Comparison of ENCODE assay signal across 8 cellular contexts in the genomic region with DNA sequence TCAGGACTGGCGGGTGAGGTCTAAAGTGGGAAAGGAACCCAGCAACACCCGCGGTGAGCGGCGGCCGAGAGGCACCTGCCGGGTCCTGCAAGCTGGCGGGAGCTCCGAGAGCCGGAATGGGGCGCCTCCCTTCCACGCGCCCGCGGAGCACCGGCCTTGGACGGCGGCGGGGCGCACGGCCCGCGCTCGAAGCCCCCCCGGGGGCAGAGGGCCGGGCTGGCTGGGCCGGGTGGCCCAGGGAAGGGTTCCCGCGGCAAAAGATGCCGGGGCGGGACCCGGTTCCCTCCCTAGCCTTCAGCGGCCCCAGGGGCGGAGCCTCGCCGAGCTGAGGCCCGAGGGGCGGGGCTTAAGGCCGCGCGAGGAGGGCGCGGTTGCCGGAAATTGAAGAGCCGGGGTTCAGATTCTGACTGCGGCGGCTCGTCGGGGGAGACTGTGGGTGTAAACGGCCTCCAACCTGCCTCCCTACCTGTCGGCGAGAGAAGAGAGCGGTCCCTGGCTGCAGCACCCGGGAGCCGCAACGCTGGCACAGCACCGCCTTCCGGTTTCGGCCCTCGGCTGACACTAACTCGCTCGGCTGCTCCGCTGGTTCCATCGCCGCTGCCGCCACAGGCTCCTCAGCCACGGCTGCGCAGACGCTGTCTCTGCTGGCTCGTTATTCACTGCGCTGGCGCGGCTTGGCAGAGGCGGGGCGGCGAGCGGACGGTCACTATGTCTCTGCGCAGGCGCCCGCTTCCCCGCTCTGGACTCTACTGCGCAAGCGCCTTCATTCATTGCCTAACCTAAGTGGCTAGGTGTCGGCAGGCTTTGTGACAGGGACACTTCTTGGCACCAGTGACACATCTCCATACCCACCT. TPM values are rescaled to one million over a fixed set of nuclear protein-coding genes. Genes with fewer than 3 reads are reported as not detected.
DNase-seq lines count a peak whose midpoint lies in the region; ATAC-seq and TF ChIP-seq lines count a peak whose summit lies in the region.

Gene RABIF, minus strand, starts transcription at position 643 of the 854 bp plus-strand sequence. Its CDS starts 51 bp downstream, at position 592.

- no peak within 1 kb of the TSS for H3K18ac ChIP-seq in IMR-90 (ENCODE audit: low read depth, low read length)

- H3K4ac ChIP-seq in IMR-90 (ENCODE audit: low read depth, low read length): peak within 1 kb of the TSS; percentile 62

- TF ChIP-seq CTCF in IMR-90 (conservative IDR thresholded peaks at IDR 0.05; ENCODE audit: low read depth, low read length) (peak; percentile 32), epithelial cell of esophagus (IDR thresholded peaks at IDR 0.05; ENCODE audit: insufficient read depth, low read depth, low read length, missing control alignments) (peak; percentile 29)

- no peak for TF ChIP-seq RAD21 in IMR-90 (IDR thresholded peaks at IDR 0.05; ENCODE audit: low read length)

- no peaks in the 10 kb centered on the region for H3K9me3 ChIP-seq in IMR-90 (ENCODE audit: control insufficient read depth, insufficient read depth, low read length)

- peak within 1 kb of the TSS; percentile 80 for H3K4me3 ChIP-seq in IMR-90 (ENCODE audit: insufficient read depth, low read depth, low read length)
- H3K4me3 ChIP-seq in epithelial cell of esophagus (ENCODE audit: low read length): peak within 1 kb of the TSS; percentile 84

- peak within 1 kb of the TSS; percentile 79 for H3K9ac ChIP-seq in IMR-90 (ENCODE audit: low read depth, low read length)

- peak within 1 kb of the TSS; percentile 62 for H4K5ac ChIP-seq in IMR-90 (ENCODE audit: low read depth, low read length)

- no peak within 1 kb of the TSS; the same call in 2 of the 3 replicates for H2BK15ac ChIP-seq in IMR-90 (ENCODE audit: low read depth, low read length)

- H3K36me3 ChIP-seq in IMR-90 (ENCODE audit: control insufficient read depth, insufficient read depth, low read length): peaks cover 8% of the 10 kb centered on the region

- TF ChIP-seq POLR2A in IMR-90 (IDR thresholded peaks at IDR 0.05; ENCODE audit: low read depth, low read length): peak; percentile 80

- H3K79me1 ChIP-seq in IMR-90 (ENCODE audit: low read depth in 1 of 2, low read length in 2 of 2): peaks cover 17 to 30% of the 10 kb centered on the region in 2 experiments

- peak within 1 kb of the TSS; percentile 36; the same call in 1 of the 2 replicates for H2BK120ac ChIP-seq in IMR-90 (ENCODE audit: low read depth, low read length)

- H3K27me3 ChIP-seq in IMR-90 (ENCODE audit: control insufficient read depth, insufficient read depth, low read length): no peaks in the 10 kb centered on the region

- H2AFZ ChIP-seq in IMR-90 (replicated peaks; ENCODE audit: low read length, poor library complexity): peak within 1 kb of the TSS; percentile 91

- peak within 1 kb of the TSS; percentile 85 for H3K27ac ChIP-seq in IMR-90 (ENCODE audit: insufficient read depth, low read length)

- 0% methylated on average over 49 of the region's 85 CpGs; no CpG with 5 or more reads in 1 of the 2 experiments for WGBS in IMR-90 (ENCODE audit: extremely low coverage in 2 of 2, insufficient read length in 1 of 2), 2 experiments

- H2AK9ac ChIP-seq in IMR-90 (replicated peaks; ENCODE audit: low read depth, low read length, poor library complexity): peak within 1 kb of the TSS; percentile 15

- in situ Hi-C loops in IMR-90 (cut with MboI; ENCODE audit: low sequenced_read_pairs): no loop called here

- DNase-seq in DMS 273 treated with DMSO at 0.1 percent for 48 hours (lab: John Stamatoyannopoulos, UW): peak; percentile 91
- DNase-seq in IMR-90: peak; percentile 91
- peak; percentile 99 for DNase-seq in OCI-M1 (lab: John Stamatoyannopoulos, UW)
- peak; percentile 97 for DNase-seq in activated T-cell treated with anti-CD3 and anti-CD28 coated beads for 24 hours (ENCODE audit: low read depth)
- DNase-seq in epithelial cell of esophagus (ENCODE audit: low read depth): peak; percentile 96
- peak; percentile 97 for DNase-seq in mucosa of gallbladder (ENCODE audit: low spot score)
- DNase-seq in stimulated activated CD8-positive, alpha-beta memory T cell treated with anti-CD3 and anti-CD28 coated beads, Interleukin-4, amount 100 ng/mL, for 4 hours (ENCODE audit: low read depth in 2 of 2, low spot score in 1 of 2): peak; percentile 92 to 93

- CTCF ChIA-PET in IMR-90 (lab: Yijun Ruan, JAX): no interaction called here

- no peak within 1 kb of the TSS for H2AK5ac ChIP-seq in IMR-90 (ENCODE audit: low read depth, low read length)

- H3K4me1 ChIP-seq in IMR-90 (ENCODE audit: control insufficient read depth, insufficient read depth, low read length): no peaks in the 10 kb centered on the region

- peak within 1 kb of the TSS; percentile 49; the same call in 1 of the 2 replicates for H4K91ac ChIP-seq in IMR-90 (ENCODE audit: insufficient read depth, low read depth, low read length)

- intact Hi-C loops in IMR-90 (cut with micrococcal nuclease): loop anchor here (1.0 kb wide), 1 partner anchor 80 kb away; the partner anchor contains the start of gene KDM5B

- H4K8ac ChIP-seq in IMR-90 (ENCODE audit: low read depth in 2 of 2, low read length in 2 of 2): peak within 1 kb of the TSS; percentile 5 to 94

- H3K56ac ChIP-seq in IMR-90 (ENCODE audit: extremely low read depth, insufficient read depth, low read length): peak within 1 kb of the TSS; percentile 63

- H4K20me1 ChIP-seq in IMR-90 (ENCODE audit: insufficient read depth, low read length): peaks cover 3% of the 10 kb centered on the region; the same call in 1 of the 2 replicates

- dilution Hi-C loops in IMR-90 (cut with HindIII; ENCODE audit: low sequenced_read_pairs, unreplicated experiment): no loop called here

- ATAC-seq in GM21528 (IDR thresholded peaks at IDR 0.05; ENCODE audit: low FRiP score, unreplicated experiment) (peak; percentile 90), IMR-90 (ENCODE audit: low read depth) (peak; percentile 98)

- H3K23ac ChIP-seq in IMR-90 (ENCODE audit: low read depth, low read length): peak within 1 kb of the TSS; percentile 2; the same call in 1 of the 2 replicates

- peak within 1 kb of the TSS; percentile 98 for H3K4me2 ChIP-seq in IMR-90 (ENCODE audit: low read depth, low read length)

- POLR2A ChIA-PET in IMR-90 (lab: Charles Lee; ENCODE audit: unreplicated experiment): no interaction called here

- no peaks in the 10 kb centered on the region for H3K9me1 ChIP-seq in IMR-90 (ENCODE audit: insufficient read depth, low read length)

- BruUV-seq in IMR-90 (replicated peaks; lab: Mats Ljungman, UMichigan): no TSS peak

- peak within 1 kb of the TSS; percentile 54 for H3K14ac ChIP-seq in IMR-90 (replicated peaks; ENCODE audit: low read depth, low read length)

- H2BK5ac ChIP-seq in IMR-90 (ENCODE audit: low read depth, low read length, poor library complexity, severe bottlenecking): peak within 1 kb of the TSS; percentile 78

- H2BK20ac ChIP-seq in IMR-90 (ENCODE audit: low read depth, low read length): no peak within 1 kb of the TSS

TF ChIP-seq in IMR-90, 13 proteins besides CTCF, POLR2A, EP300 and RAD21:
- TF ChIP-seq MXI1 (IDR thresholded peaks at IDR 0.05; ENCODE audit: borderline replicate concordance, low read depth, low read length): peak; percentile 21; the same call in 1 of the 2 replicates
- TF ChIP-seq MAFK (IDR thresholded peaks at IDR 0.05; ENCODE audit: low read depth, low read length): no peak
- TF ChIP-seq RFX5 (IDR thresholded peaks at IDR 0.05; ENCODE audit: low read depth, low read length): no peak
- peak; percentile 86 for TF ChIP-seq CEBPB (IDR thresholded peaks at IDR 0.05; ENCODE audit: low read depth, low read length)
- TF ChIP-seq MAZ (IDR thresholded peaks at IDR 0.05; ENCODE audit: borderline replicate concordance, low read depth, low read length): peak; percentile 34; the same call in 1 of the 2 replicates

RNA-seq across cellular contexts. Expression of gene RABIF, which starts in this region (rescaled TPM):
- 4.8 and 6.9 TPM in 2 replicates for total RNA-seq in IMR-90 (2012; rRNA removed)
- polyA plus RNA-seq in IMR-90 (2012; rRNA removed): 7.8 and 7.9 TPM in 2 replicates
- polyA plus RNA-seq in IMR-90 (2012; cell fraction: cytosol; rRNA removed): 4.8 and 4.9 TPM in 2 replicates
- polyA plus RNA-seq in IMR-90 (2012; cell fraction: nucleus; rRNA removed; ENCODE audit: low replicate concordance): 1.3 and 4.1 TPM in 2 replicates
- total RNA-seq in mucosa of gallbladder: 11.0 TPM

Comparison
In these comparisons a context has a peak if more than half of its experiments do, and no peak if none do; other contexts are left out.
1. Peak in every context shown above with its lines: DNase-seq, ATAC-seq, H3K4me3 ChIP-seq and H3K27ac ChIP-seq.